ENCODE assay signal across 8 cellular contexts in genomic region chr2:218648473-218649100, GRCh38. TPM values are rescaled to one million over a fixed set of nuclear protein-coding genes. Genes with fewer than 3 reads are reported as not detected.
A peak's percentile ranks its signal among the peaks of the same experiment; 100 is the strongest.
DNase-seq lines count a peak whose midpoint lies in the region; ATAC-seq, FAIRE-seq and TF ChIP-seq lines count a peak whose summit lies in the region.

No MANE protein-coding gene starts in this region.

- peak; percentile 85 for FAIRE-seq in A204.1 (lab: Jason Lieb, UNC)

- TF ChIP-seq CTCF in GM12864 (IDR thresholded peaks at IDR 0.05; ENCODE audit: low read depth, low read length, missing control alignments), result peak; percentile 92

- DNase-seq in GM12864 (ENCODE audit: low read depth) (peak; percentile 29), NAMALWA (ENCODE audit: low spot score) (peak; percentile 81), UCSD-AML1 (lab: John Stamatoyannopoulos, UW; ENCODE audit: unreplicated experiment) (peak; percentile 62), left colon (peak in 1 of 2 donors; percentile 50)
- DNase-seq in central memory CD4-positive, alpha-beta T cell, result peak; percentile 35
- peak; percentile 13 to 19 for DNase-seq in stimulated activated CD8-positive, alpha-beta memory T cell treated with anti-CD3 and anti-CD28 coated beads, Interleukin-15, amount 100 ng/mL, for 4 hours (ENCODE audit: low read depth in 2 of 2)

- ATAC-seq in left colon, result peak; percentile 87
- ATAC-seq in GM19467 (IDR thresholded peaks at IDR 0.05; ENCODE audit: unreplicated experiment), result no peak

- no peak overlapping the region for H3K4me3 ChIP-seq in GM12864 (ENCODE audit: low read depth, low read length)

- intact Hi-C loops in left colon (cut with DNase I, micrococcal nuclease), result no loop called here

RNA-seq across cellular contexts. Expression of gene ZNF142, which starts 10.8 kb away (rescaled TPM):
- 10 to 100 TPM; 17.9 to 19.5 TPM for total RNA-seq in left colon

RNA-seq across cellular contexts. Expression of gene BCS1L, which starts 10.9 kb away (rescaled TPM):
- 10 to 100 TPM; 29.5 to 30.2 TPM for total RNA-seq in left colon

RNA-seq across cellular contexts. Expression of gene RNF25, which starts 23.2 kb away (rescaled TPM):
- total RNA-seq in left colon, result 10 to 100 TPM; 14.6 to 14.9 TPM

RNA-seq across cellular contexts. Expression of gene STK36, which starts 23.3 kb away (rescaled TPM):
- total RNA-seq in left colon, result 10 to 100 TPM; 21.3 to 25.6 TPM

RNA-seq across cellular contexts. Expression of gene PLCD4, which starts 40.9 kb away (rescaled TPM):
- total RNA-seq in left colon, result 1 to 10 TPM; 1.0 to 3.8 TPM
